1 cellular context compared by ENCODE assay signal in genomic region chr2:21467910-21468309, GRCh38.
TF ChIP-seq lines count a peak whose summit lies in the region.

No MANE protein-coding gene starts in this region.

TF ChIP-seq in H1, 55 proteins besides CTCF, POLR2A, EP300 and RAD21:
- TF ChIP-seq SP1 (IDR thresholded peaks at IDR 0.05; ENCODE audit: low read depth, low read length) (no peak), TEAD4 (IDR thresholded peaks at IDR 0.05; ENCODE audit: low read depth, low read length) (0 out of 2 replicates have a peak, but pooled peaks have one; percentile 7), JUND (IDR thresholded peaks at IDR 0.05; ENCODE audit: low read length) (peak; percentile 84)
